In genomic region chr2:45912109-45912508, GRCh38 we compare ENCODE assay signal across 24 cellular contexts.
"Had no signal": no experiment of that assay in that cellular context is flagged by ENCODE, and none has a peak within 500 bp of the region (broad histone marks: within the 10 kb centered on the region; RNA-seq: fewer than 3 reads in every experiment).

No MANE protein-coding gene starts in this region.

- FAIRE-seq: colon, keratinocyte had no signal

- ATAC-seq: gastrocnemius medialis; left cardiac atrium; naive thymus-derived CD4-positive, alpha-beta T cell; psoas muscle had no signal

- DNase-seq: activated CD4-positive, alpha-beta T cell treated with anti-CD3 and anti-CD28 coated beads for 4 hours; activated CD4-positive, alpha-beta T cell treated with anti-CD3 and anti-CD28 coated beads, Interleukin-2, amount 50 U/mL, for 4 hours; activated effector memory CD4-positive, alpha-beta T cell treated with Interleukin-2 at 50 U/mL for 16 hours; activated naive CD4-positive, alpha-beta T cell treated with Interleukin-2 at 50 U/mL for 16 hours; activated T-cell treated with anti-CD3 and anti-CD28 coated beads for 4 hours; anterior cingulate cortex; effector CD8-positive, alpha-beta T cell; gastrocnemius medialis; glutamatergic neuron; left cardiac atrium; naive thymus-derived CD4-positive, alpha-beta T cell; ovary; psoas muscle; spleen; T-helper 1 cell; upper lobe of left lung had no signal

- H3K4me3 Mint-ChIP-seq: activated naive CD8-positive, alpha-beta T cell; naive thymus-derived CD4-positive, alpha-beta T cell; stimulated activated naive CD8-positive, alpha-beta T cell treated with anti-CD3 and anti-CD28 coated beads, Interleukin-15, Interleukin-2, amounts not matched to agents 100 ng/mL and 50 ng/mL, for 24 hours; T-helper 2 cell treated with Interferon-gamma antibody and Interleukin-4, amounts not matched to agents 5 μg/mL and 100 μg/mL, for 36 hours had no signal

- H3K27me3 ChIP-seq: gastrocnemius medialis, ovary, right atrium auricular region, spleen, upper lobe of left lung had no signal

- H3K9me3 Mint-ChIP-seq: naive thymus-derived CD4-positive, alpha-beta T cell; stimulated activated naive CD8-positive, alpha-beta T cell treated with anti-CD3 and anti-CD28 coated beads, Interleukin-15, Interleukin-2, amounts not matched to agents 100 ng/mL and 50 ng/mL, for 24 hours; T-helper 2 cell treated with Interferon-gamma antibody and Interleukin-4, amounts not matched to agents 5 μg/mL and 100 μg/mL, for 36 hours had no signal

- H3K9me3 ChIP-seq: gastrocnemius medialis, ovary, psoas muscle, right atrium auricular region, spleen, thoracic aorta, upper lobe of left lung had no signal

- H3K27ac ChIP-seq: gastrocnemius medialis, ovary, psoas muscle, right atrium auricular region, spleen, thoracic aorta, upper lobe of left lung had no signal

- H3K27ac Mint-ChIP-seq: activated naive CD8-positive, alpha-beta T cell; stimulated activated naive CD8-positive, alpha-beta T cell treated with anti-CD3 and anti-CD28 coated beads, Interleukin-15, Interleukin-2, amounts not matched to agents 100 ng/mL and 50 ng/mL, for 24 hours; T-helper 2 cell treated with Interferon-gamma antibody and Interleukin-4, amounts not matched to agents 5 μg/mL and 100 μg/mL, for 36 hours had no signal

- H3K4me3 ChIP-seq: gastrocnemius medialis, lung, ovary, psoas muscle, right atrium auricular region, spleen, thoracic aorta, upper lobe of left lung had no signal

- H3K36me3 ChIP-seq: gastrocnemius medialis, ovary, right atrium auricular region, spleen, thoracic aorta, upper lobe of left lung had no signal

- H3K27me3 Mint-ChIP-seq: activated naive CD8-positive, alpha-beta T cell; naive thymus-derived CD4-positive, alpha-beta T cell; stimulated activated naive CD8-positive, alpha-beta T cell treated with anti-CD3 and anti-CD28 coated beads, Interleukin-15, Interleukin-2, amounts not matched to agents 100 ng/mL and 50 ng/mL, for 24 hours had no signal
